Comparison of ENCODE assay signal across 25 cellular contexts in genomic region chr19:10640361-10640760, GRCh38. TPM values are rescaled to one million over a fixed set of nuclear protein-coding genes. Genes with fewer than 3 reads are reported as not detected.
"Had no signal": no experiment of that assay in that cellular context is flagged by ENCODE, and none has a peak within 500 bp of the region (broad histone marks: within the 10 kb centered on the region; RNA-seq: fewer than 3 reads in every experiment).

No MANE protein-coding gene starts in this region.

- H3K36me3 ChIP-seq: uterus had no signal

- H3K9me3 Mint-ChIP-seq: activated T-helper 2 cell treated with anti-CD3 and anti-CD28 coated beads, Interferon-gamma antibody, Interleukin-2, Interleukin-4, amounts not matched to agents 10 μg/mL and 5 μg/mL and 100 μg/mL, durations not matched to agents 14 hours and 24 hours and 36 hours; mesothelial cell of epicardium; natural killer cell treated with Interleukin-12 subunit alpha and Interleukin-12 subunit beta and Interleukin-15 and Interleukin-18, amount 100 ng/mL, for 72 hours; stimulated activated naive CD8-positive, alpha-beta T cell treated with anti-CD3 and anti-CD28 coated beads, Interleukin-15, amount 100 ng/mL, for 72 hours; T-helper 1 cell treated with Interleukin-12 subunit alpha and Interleukin-12 subunit beta and Interleukin-4 antibody, amounts not matched to agents 30 μg/mL and 1 μg/mL, for 36 hours; WTC11 had no signal

- DNase-seq: activated CD4-positive, alpha-beta T cell treated with anti-CD3 and anti-CD28 coated beads for 36 hours; activated naive CD4-positive, alpha-beta T cell treated with anti-CD3 and anti-CD28 coated beads, Interleukin-2, amount 50 U/mL, for 16 hours; activated T-cell treated with anti-CD3 and anti-CD28 coated beads, Interleukin-2, amount 50 U/mL, for 1 hour; central memory CD4-positive, alpha-beta T cell; effector memory CD4-positive, alpha-beta T cell; foreskin melanocyte; glutamatergic neuron; hypothalamus; left ventricle myocardium superior; mammary epithelial cell; pancreas; psoas muscle; stimulated activated CD4-positive, alpha-beta T cell treated with anti-CD3 and anti-CD28 coated beads, Interleukin-12 subunit alpha, Interleukin-12 subunit beta, amount 100 ng/mL, for 4 hours; stimulated activated CD4-positive, alpha-beta T cell treated with anti-CD3 and anti-CD28 coated beads, Interleukin-4, amount 100 ng/mL, for 4 hours; stimulated activated naive CD8-positive, alpha-beta T cell treated with anti-CD3 and anti-CD28 coated beads, Interleukin-15, amount 100 ng/mL, for 72 hours; T1000; trophoblast cell; uterus had no signal

- H3K9me3 ChIP-seq: pancreas, psoas muscle, right atrium auricular region, uterus had no signal

- H3K27ac Mint-ChIP-seq: activated T-helper 2 cell treated with anti-CD3 and anti-CD28 coated beads, Interferon-gamma antibody, Interleukin-2, Interleukin-4, amounts not matched to agents 10 μg/mL and 5 μg/mL and 100 μg/mL, durations not matched to agents 14 hours and 24 hours and 36 hours; T-helper 1 cell treated with Interleukin-12 subunit alpha and Interleukin-12 subunit beta and Interleukin-4 antibody, amounts not matched to agents 30 μg/mL and 1 μg/mL, for 36 hours; WTC11 had no signal

- H3K27me3 ChIP-seq: pancreas, right atrium auricular region, uterus had no signal

- H3K27me3 Mint-ChIP-seq: activated CD4-positive, alpha-beta T cell treated with anti-CD3 and anti-CD28 coated beads for 36 hours; natural killer cell treated with Interleukin-12 subunit alpha and Interleukin-12 subunit beta and Interleukin-15 and Interleukin-18, amount 100 ng/mL, for 72 hours; stimulated activated naive CD8-positive, alpha-beta T cell treated with anti-CD3 and anti-CD28 coated beads, Interleukin-15, amount 100 ng/mL, for 72 hours had no signal

- H3K4me3 Mint-ChIP-seq: activated CD4-positive, alpha-beta T cell treated with anti-CD3 and anti-CD28 coated beads for 36 hours; mesothelial cell of epicardium; natural killer cell treated with Interleukin-12 subunit alpha and Interleukin-12 subunit beta and Interleukin-15 and Interleukin-18, amount 100 ng/mL, for 72 hours; stimulated activated naive CD8-positive, alpha-beta T cell treated with anti-CD3 and anti-CD28 coated beads, Interleukin-15, amount 100 ng/mL, for 72 hours; T-helper 1 cell treated with Interleukin-12 subunit alpha and Interleukin-12 subunit beta and Interleukin-4 antibody, amounts not matched to agents 30 μg/mL and 1 μg/mL, for 36 hours; WTC11 had no signal

- H3K4me3 ChIP-seq: pancreas, psoas muscle, right atrium auricular region, uterus had no signal

- ATAC-seq: activated CD4-positive, alpha-beta T cell treated with anti-CD3 and anti-CD28 coated beads for 36 hours; left ventricle myocardium superior; stimulated activated naive CD8-positive, alpha-beta T cell treated with anti-CD3 and anti-CD28 coated beads, Interleukin-15, amount 100 ng/mL, for 72 hours; WTC11 had no signal

- H3K27ac ChIP-seq: pancreas, psoas muscle, right atrium auricular region, uterus had no signal

RNA-seq across cellular contexts. Expression of gene AP1M2, which starts 53.2 kb away (rescaled TPM):
- total RNA-seq: activated CD4-positive, alpha-beta T cell treated with anti-CD3 and anti-CD28 coated beads for 36 hours; activated T-helper 2 cell treated with anti-CD3 and anti-CD28 coated beads, Interferon-gamma antibody, Interleukin-2, Interleukin-4, amounts not matched to agents 10 μg/mL and 5 μg/mL and 100 μg/mL, durations not matched to agents 14 hours and 24 hours and 36 hours; dermis microvascular lymphatic vessel endothelial cell; left ventricle myocardium superior; natural killer cell treated with Interleukin-12 subunit alpha and Interleukin-12 subunit beta and Interleukin-15 and Interleukin-18, amount 100 ng/mL, for 72 hours; psoas muscle had no signal
